In genomic region chr3:119600732-119601131, GRCh38 we compare ENCODE assay signal across 1 cellular context.
TF ChIP-seq lines count a peak whose summit lies in the region.

No MANE protein-coding gene starts in this region.

TF ChIP-seq in IMR-90, 13 proteins besides CTCF, POLR2A, EP300 and RAD21 (continued from another document):
- TF ChIP-seq, protein P1, sequence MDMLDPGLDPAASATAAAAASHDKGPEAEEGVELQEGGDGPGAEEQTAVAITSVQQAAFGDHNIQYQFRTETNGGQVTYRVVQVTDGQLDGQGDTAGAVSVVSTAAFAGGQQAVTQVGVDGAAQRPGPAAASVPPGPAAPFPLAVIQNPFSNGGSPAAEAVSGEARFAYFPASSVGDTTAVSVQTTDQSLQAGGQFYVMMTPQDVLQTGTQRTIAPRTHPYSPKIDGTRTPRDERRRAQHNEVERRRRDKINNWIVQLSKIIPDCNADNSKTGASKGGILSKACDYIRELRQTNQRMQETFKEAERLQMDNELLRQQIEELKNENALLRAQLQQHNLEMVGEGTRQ (IDR thresholded peaks at IDR 0.05; ENCODE audit: low read depth, low read length) = no peak
- TF ChIP-seq MXI1 (IDR thresholded peaks at IDR 0.05; ENCODE audit: borderline replicate concordance, low read depth, low read length) = no peak
- TF ChIP-seq FOS (IDR thresholded peaks at IDR 0.05; ENCODE audit: low read depth, low read length) = no peak
- TF ChIP-seq MAZ (IDR thresholded peaks at IDR 0.05; ENCODE audit: borderline replicate concordance, low read depth, low read length) = no peak
- no peak for TF ChIP-seq CHD1 (IDR thresholded peaks at IDR 0.05; ENCODE audit: low read depth, low read length)
- no peak for TF ChIP-seq SMC3 (IDR thresholded peaks at IDR 0.05; ENCODE audit: low read depth, low read length)
- TF ChIP-seq RFX5 (IDR thresholded peaks at IDR 0.05; ENCODE audit: low read depth, low read length) = no peak
- TF ChIP-seq RCOR1 (IDR thresholded peaks at IDR 0.05; ENCODE audit: insufficient replicate concordance, low read length) = no peak
- TF ChIP-seq, protein P2, sequence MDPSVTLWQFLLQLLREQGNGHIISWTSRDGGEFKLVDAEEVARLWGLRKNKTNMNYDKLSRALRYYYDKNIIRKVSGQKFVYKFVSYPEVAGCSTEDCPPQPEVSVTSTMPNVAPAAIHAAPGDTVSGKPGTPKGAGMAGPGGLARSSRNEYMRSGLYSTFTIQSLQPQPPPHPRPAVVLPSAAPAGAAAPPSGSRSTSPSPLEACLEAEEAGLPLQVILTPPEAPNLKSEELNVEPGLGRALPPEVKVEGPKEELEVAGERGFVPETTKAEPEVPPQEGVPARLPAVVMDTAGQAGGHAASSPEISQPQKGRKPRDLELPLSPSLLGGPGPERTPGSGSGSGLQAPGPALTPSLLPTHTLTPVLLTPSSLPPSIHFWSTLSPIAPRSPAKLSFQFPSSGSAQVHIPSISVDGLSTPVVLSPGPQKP (IDR thresholded peaks at IDR 0.05; ENCODE audit: borderline replicate concordance, low read depth, low read length) = no peak
- no peak for TF ChIP-seq BHLHE40 (IDR thresholded peaks at IDR 0.05; ENCODE audit: low read depth, low read length)
- no peak for TF ChIP-seq CEBPB (IDR thresholded peaks at IDR 0.05; ENCODE audit: low read depth, low read length)
- no peak for TF ChIP-seq MAFK (IDR thresholded peaks at IDR 0.05; ENCODE audit: low read depth, low read length)
